34 cellular contexts compared by ENCODE assay signal in genomic region chr1:160394673-160395072, GRCh38. TPM values are rescaled to one million over a fixed set of nuclear protein-coding genes. Genes with fewer than 3 reads are reported as not detected.
"Had no signal": no experiment of that assay in that cellular context is flagged by ENCODE, and none has a peak within 500 bp of the region (broad histone marks: within the 10 kb centered on the region; RNA-seq: fewer than 3 reads in every experiment).

No MANE protein-coding gene starts in this region.

- H3K4me3 ChIP-seq: body of pancreas, coronary artery, dorsolateral prefrontal cortex, esophagus muscularis mucosa, gastroesophageal sphincter had no signal

- H3K4me3 Mint-ChIP-seq: activated B cell treated with CpG ODN at 0.5 μM for 24 hours; activated CD8-positive, alpha-beta T cell treated with anti-CD3 and anti-CD28 coated beads for 36 hours; activated naive CD8-positive, alpha-beta T cell; activated T-cell treated with anti-CD3 and anti-CD28 coated beads, Interleukin-2, amount 50 U/mL, for 4 hours; activated T-helper 17 cell treated with anti-CD3 and anti-CD28 coated beads, Interleukin-2, amount 50 U/mL, for 72 hours; dendritic cell treated with granulocyte-macrophage colony-stimulating factor and Interleukin-4, amounts not matched to agents 40 ng/mL and 50 ng/mL, for 4 days; effector memory CD8-positive, alpha-beta T cell; T-helper 17 cell; T-helper 2 cell treated with Interferon-gamma antibody and Interleukin-4, amounts not matched to agents 5 μg/mL and 100 μg/mL, for 36 hours had no signal

- H3K9me3 Mint-ChIP-seq: activated B cell treated with CpG ODN at 0.5 μM for 24 hours; activated CD8-positive, alpha-beta T cell treated with anti-CD3 and anti-CD28 coated beads for 36 hours; activated T-cell treated with anti-CD3 and anti-CD28 coated beads, Interleukin-2, amount 50 U/mL, for 4 hours; activated T-helper 17 cell treated with anti-CD3 and anti-CD28 coated beads, Interleukin-2, amount 50 U/mL, for 72 hours; dendritic cell treated with granulocyte-macrophage colony-stimulating factor and Interleukin-4, amounts not matched to agents 40 ng/mL and 50 ng/mL, for 4 days; effector memory CD8-positive, alpha-beta T cell; T-helper 2 cell treated with Interferon-gamma antibody and Interleukin-4, amounts not matched to agents 5 μg/mL and 100 μg/mL, for 36 hours had no signal

- H3K27ac Mint-ChIP-seq: activated B cell treated with CpG ODN at 0.5 μM for 24 hours; activated CD8-positive, alpha-beta T cell treated with anti-CD3 and anti-CD28 coated beads for 36 hours; activated naive CD8-positive, alpha-beta T cell; activated T-helper 17 cell treated with anti-CD3 and anti-CD28 coated beads, Interleukin-2, amount 50 U/mL, for 72 hours; dendritic cell treated with granulocyte-macrophage colony-stimulating factor and Interleukin-4, amounts not matched to agents 40 ng/mL and 50 ng/mL, for 4 days; effector memory CD8-positive, alpha-beta T cell; T-helper 17 cell; T-helper 2 cell treated with Interferon-gamma antibody and Interleukin-4, amounts not matched to agents 5 μg/mL and 100 μg/mL, for 36 hours had no signal

- H3K27me3 ChIP-seq: body of pancreas, dorsolateral prefrontal cortex had no signal

- H3K4me1 Mint-ChIP-seq: activated T-helper 17 cell treated with anti-CD3 and anti-CD28 coated beads, Interleukin-2, amount 50 U/mL, for 72 hours had no signal

- H3K36me3 Mint-ChIP-seq: activated naive CD8-positive, alpha-beta T cell had no signal

- H3K27ac ChIP-seq: body of pancreas, coronary artery, dorsolateral prefrontal cortex, esophagus muscularis mucosa, foreskin keratinocyte, gastroesophageal sphincter, WERI-Rb-1 had no signal

- H3K9me3 ChIP-seq: body of pancreas, esophagus muscularis mucosa, gastroesophageal sphincter had no signal

- H3K36me3 ChIP-seq: esophagus muscularis mucosa, gastroesophageal sphincter, WERI-Rb-1 had no signal

- ATAC-seq: activated CD4-positive, CD25-positive, alpha-beta regulatory T cell treated with anti-CD3 and anti-CD28 coated beads, Interleukin-2, amount 50 U/mL, for 24 hours; activated CD8-positive, alpha-beta T cell treated with anti-CD3 and anti-CD28 coated beads for 36 hours; activated T-cell treated with anti-CD3 and anti-CD28 coated beads, Interleukin-2, amount 50 U/mL, for 4 hours; activated T-helper 17 cell treated with anti-CD3 and anti-CD28 coated beads, Interleukin-2, amount 50 U/mL, for 72 hours; body of pancreas; effector memory CD8-positive, alpha-beta T cell; foreskin keratinocyte; gastroesophageal sphincter; T-helper 17 cell had no signal

- DNase-seq: activated B cell treated with CpG ODN at 0.5 μM for 24 hours; activated CD4-positive, alpha-beta T cell treated with anti-CD3 and anti-CD28 coated beads for 48 hours; activated CD4-positive, alpha-beta T cell treated with anti-CD3 and anti-CD28 coated beads, Interleukin-2, amount 50 U/mL, for 1 hour; activated CD4-positive, alpha-beta T cell treated with anti-CD3 and anti-CD28 coated beads, Interleukin-2, amount 50 U/mL, for 48 hours; activated CD8-positive, alpha-beta memory T cell treated with anti-CD3 and anti-CD28 coated beads for 24 hours; activated CD8-positive, alpha-beta T cell treated with anti-CD3 and anti-CD28 coated beads for 36 hours; activated effector memory CD4-positive, alpha-beta T cell treated with Interleukin-2 at 50 U/mL for 16 hours; activated gamma-delta T cell treated with Interleukin-2 at 50 U/mL for 16 hours; activated naive CD4-positive, alpha-beta T cell treated with anti-CD3 and anti-CD28 coated beads, Interleukin-2, amount 50 U/mL, for 16 hours; activated naive CD4-positive, alpha-beta T cell treated with Interleukin-2 at 50 U/mL for 16 hours; activated T-cell treated with anti-CD3 and anti-CD28 coated beads, Interleukin-2, amount 50 U/mL, for 4 hours; amniotic stem cell; aorta; body of pancreas; central memory CD4-positive, alpha-beta T cell; cerebellar nuclear complex; dorsolateral prefrontal cortex; effector CD4-positive, alpha-beta T cell; effector memory CD8-positive, alpha-beta T cell; erythroblast; foreskin keratinocyte; T-helper 1 cell; T-helper 17 cell; T1000; WERI-Rb-1 had no signal

RNA-seq across cellular contexts. Expression of gene VANGL2, which starts 5.7 kb away (rescaled TPM):
- total RNA-seq: activated T-helper 17 cell treated with anti-CD3 and anti-CD28 coated beads, Interleukin-2, amount 50 U/mL, for 72 hours; T-helper 17 cell had no signal

RNA-seq across cellular contexts. Expression of gene NHLH1, which starts 27.8 kb away (rescaled TPM):
- total RNA-seq: body of pancreas, esophagus muscularis mucosa, gastroesophageal sphincter, glomerular endothelial cell had no signal
- polyA plus RNA-seq: aorta had no signal
